In genomic region chr9:99162759-99163364, GRCh38 we compare ENCODE assay signal across 8 cellular contexts. TPM values are rescaled to one million over a fixed set of nuclear protein-coding genes. Genes with fewer than 3 reads are reported as not detected.
DNase-seq lines count a peak whose midpoint lies in the region; ATAC-seq, FAIRE-seq and TF ChIP-seq lines count a peak whose summit lies in the region.

No MANE protein-coding gene starts in this region.

- H3K27me3 ChIP-seq in Karpas-422 (ENCODE audit: low read length) (no peaks in the 10 kb centered on the region), spleen (replicated peaks in 1 of 7) (no peaks in the 10 kb centered on the region)

- H3K9me2 ChIP-seq in Karpas-422 (replicated peaks; ENCODE audit: insufficient read depth, low read length) = no peaks in the 10 kb centered on the region

- peaks cover 2% of the 10 kb centered on the region; the same call in 1 of the 2 replicates for H3K4me1 ChIP-seq in Karpas-422 (ENCODE audit: low read length)
- peaks cover 0 to 19% (median 1%) of the 10 kb centered on the region in 6 donors for H3K4me1 ChIP-seq in spleen

- H3K4me2 ChIP-seq in Karpas-422 (ENCODE audit: low read depth, low read length, poor library complexity, severe bottlenecking) = peak overlapping the region; percentile 3

- H3K4me3 ChIP-seq in Karpas-422 (ENCODE audit: low read length) (no peak overlapping the region), spleen (no peak overlapping the region)

- H3K9me3 ChIP-seq in Karpas-422 (ENCODE audit: low read length) (no peaks in the 10 kb centered on the region), spleen (no peaks in the 10 kb centered on the region)

- no peak overlapping the region for H3K27ac ChIP-seq in Karpas-422 (ENCODE audit: low read length)
- no peak overlapping the region for H3K27ac ChIP-seq in spleen

- no peak for TF ChIP-seq POLR2A in spleen (IDR thresholded peaks at IDR 0.05)

- DNase-seq in NOMO-1 (lab: John Stamatoyannopoulos, UW; ENCODE audit: unreplicated experiment in 2 of 2) = peak; percentile 13 to 37
- DNase-seq in NOMO-1 treated with dmso at 0.1 percent for 144 hours (lab: John Stamatoyannopoulos, UW; ENCODE audit: unreplicated experiment) = no peak
- peak; percentile 71 for DNase-seq in Karpas-422
- DNase-seq in frontal cortex (ENCODE audit: low spot score in 2 of 2) = peak in 1 of 2 donors; percentile 26
- no peak for DNase-seq in spleen
- DNase-seq in ureter (ENCODE audit: low spot score) = no peak

- no peak overlapping the region for H3K9ac ChIP-seq in Karpas-422 (ENCODE audit: low read length)

- H3K36me3 ChIP-seq in Karpas-422 (ENCODE audit: insufficient read depth, low read length) (no peaks in the 10 kb centered on the region), spleen (no peaks in the 10 kb centered on the region)

- no peaks in the 10 kb centered on the region for H4K20me1 ChIP-seq in Karpas-422 (ENCODE audit: insufficient read depth, low read depth, low read length)

- ATAC-seq in SK-N-SH treated with all-trans-retinoic acid at 6 μM for 48 hours (peak; percentile 73), HG02623 (IDR thresholded peaks at IDR 0.05; ENCODE audit: unreplicated experiment) (no peak)

- intact Hi-C loops in spleen (cut with DNase I; ENCODE audit: low total_unique reads) = no loop called here

- peak; percentile 88 for FAIRE-seq in frontal cortex (lab: Jason Lieb, UNC)

- 32 to 35% (median 34%) methylated on average over 3 of the region's 3 CpGs for WGBS in spleen, 5 donors

- no peak overlapping the region for H2AFZ ChIP-seq in Karpas-422 (ENCODE audit: low read length)

- H3K79me2 ChIP-seq in Karpas-422 (ENCODE audit: low read length) = no peaks in the 10 kb centered on the region

- peak in 9 of 11 experiments; percentile 20 to 61 (median 54) for TF ChIP-seq CTCF in spleen (IDR thresholded peaks at IDR 0.05 in 8 of 11, conservative IDR thresholded peaks at IDR 0.05 in 3 of 11)

TF ChIP-seq in SK-N-SH treated with all-trans-retinoic acid at 6 μM for 48 hours, 23 proteins besides CTCF, POLR2A, EP300 and RAD21:
- TF ChIP-seq ZNF70 (CRISPR knock-in tag; IDR thresholded peaks at IDR 0.05) (no peak), ISL1 (CRISPR knock-in tag; IDR thresholded peaks at IDR 0.05) (no peak), OSR1 (CRISPR knock-in tag; IDR thresholded peaks at IDR 0.05) (no peak), ZNF8 (CRISPR knock-in tag; IDR thresholded peaks at IDR 0.05) (no peak), BACH2 (CRISPR knock-in tag; IDR thresholded peaks at IDR 0.05; ENCODE audit: borderline replicate concordance) (no peak), ZNF565 (CRISPR knock-in tag; conservative IDR thresholded peaks at IDR 0.05; ENCODE audit: low read depth) (no peak), TOX (CRISPR knock-in tag; IDR thresholded peaks at IDR 0.05; ENCODE audit: borderline replicate concordance) (no peak), PPARA (CRISPR knock-in tag; IDR thresholded peaks at IDR 0.05; ENCODE audit: borderline replicate concordance) (no peak), CSDC2 (CRISPR knock-in tag; IDR thresholded peaks at IDR 0.05) (no peak), TCF4 (CRISPR knock-in tag; IDR thresholded peaks at IDR 0.05; ENCODE audit: borderline replicate concordance) (no peak), ESRRG (CRISPR knock-in tag; IDR thresholded peaks at IDR 0.05) (no peak)
- TF ChIP-seq, protein P1, sequence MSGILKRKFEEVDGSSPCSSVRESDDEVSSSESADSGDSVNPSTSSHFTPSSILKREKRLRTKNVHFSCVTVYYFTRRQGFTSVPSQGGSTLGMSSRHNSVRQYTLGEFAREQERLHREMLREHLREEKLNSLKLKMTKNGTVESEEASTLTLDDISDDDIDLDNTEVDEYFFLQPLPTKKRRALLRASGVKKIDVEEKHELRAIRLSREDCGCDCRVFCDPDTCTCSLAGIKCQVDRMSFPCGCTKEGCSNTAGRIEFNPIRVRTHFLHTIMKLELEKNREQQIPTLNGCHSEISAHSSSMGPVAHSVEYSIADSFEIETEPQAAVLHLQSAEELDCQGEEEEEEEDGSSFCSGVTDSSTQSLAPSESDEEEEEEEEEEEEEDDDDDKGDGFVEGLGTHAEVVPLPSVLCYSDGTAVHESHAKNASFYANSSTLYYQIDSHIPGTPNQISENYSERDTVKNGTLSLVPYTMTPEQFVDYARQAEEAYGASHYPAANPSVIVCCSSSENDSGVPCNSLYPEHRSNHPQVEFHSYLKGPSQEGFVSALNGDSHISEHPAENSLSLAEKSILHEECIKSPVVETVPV (CRISPR knock-in tag; IDR thresholded peaks at IDR 0.05) = no peak
- TF ChIP-seq, protein P2, sequence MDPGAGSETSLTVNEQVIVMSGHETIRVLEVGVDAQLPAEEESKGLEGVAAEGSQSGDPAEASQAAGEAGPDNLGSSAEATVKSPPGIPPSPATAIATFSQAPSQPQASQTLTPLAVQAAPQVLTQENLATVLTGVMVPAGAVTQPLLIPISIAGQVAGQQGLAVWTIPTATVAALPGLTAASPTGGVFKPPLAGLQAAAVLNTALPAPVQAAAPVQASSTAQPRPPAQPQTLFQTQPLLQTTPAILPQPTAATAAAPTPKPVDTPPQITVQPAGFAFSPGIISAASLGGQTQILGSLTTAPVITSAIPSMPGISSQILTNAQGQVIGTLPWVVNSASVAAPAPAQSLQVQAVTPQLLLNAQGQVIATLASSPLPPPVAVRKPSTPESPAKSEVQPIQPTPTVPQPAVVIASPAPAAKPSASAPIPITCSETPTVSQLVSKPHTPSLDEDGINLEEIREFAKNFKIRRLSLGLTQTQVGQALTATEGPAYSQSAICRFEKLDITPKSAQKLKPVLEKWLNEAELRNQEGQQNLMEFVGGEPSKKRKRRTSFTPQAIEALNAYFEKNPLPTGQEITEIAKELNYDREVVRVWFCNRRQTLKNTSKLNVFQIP (CRISPR knock-in tag; IDR thresholded peaks at IDR 0.05; ENCODE audit: borderline replicate concordance, low read depth) = no peak
- TF ChIP-seq, protein P3, sequence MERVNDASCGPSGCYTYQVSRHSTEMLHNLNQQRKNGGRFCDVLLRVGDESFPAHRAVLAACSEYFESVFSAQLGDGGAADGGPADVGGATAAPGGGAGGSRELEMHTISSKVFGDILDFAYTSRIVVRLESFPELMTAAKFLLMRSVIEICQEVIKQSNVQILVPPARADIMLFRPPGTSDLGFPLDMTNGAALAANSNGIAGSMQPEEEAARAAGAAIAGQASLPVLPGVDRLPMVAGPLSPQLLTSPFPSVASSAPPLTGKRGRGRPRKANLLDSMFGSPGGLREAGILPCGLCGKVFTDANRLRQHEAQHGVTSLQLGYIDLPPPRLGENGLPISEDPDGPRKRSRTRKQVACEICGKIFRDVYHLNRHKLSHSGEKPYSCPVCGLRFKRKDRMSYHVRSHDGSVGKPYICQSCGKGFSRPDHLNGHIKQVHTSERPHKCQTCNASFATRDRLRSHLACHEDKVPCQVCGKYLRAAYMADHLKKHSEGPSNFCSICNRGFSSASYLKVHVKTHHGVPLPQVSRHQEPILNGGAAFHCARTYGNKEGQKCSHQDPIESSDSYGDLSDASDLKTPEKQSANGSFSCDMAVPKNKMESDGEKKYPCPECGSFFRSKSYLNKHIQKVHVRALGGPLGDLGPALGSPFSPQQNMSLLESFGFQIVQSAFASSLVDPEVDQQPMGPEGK (CRISPR knock-in tag; IDR thresholded peaks at IDR 0.05; ENCODE audit: borderline replicate concordance) = no peak
TF ChIP-seq in SK-N-SH treated with all-trans-retinoic acid at 6 μM for 48 hours: peak in this region for 0.

RNA-seq across cellular contexts. Expression of gene TGFBR1, which starts 57.9 kb away (rescaled TPM):
- 7.2 and 17.9 TPM in 2 replicates for total RNA-seq in Karpas-422 (2014; rRNA removed; shearing (Covaris generic); ENCODE audit: low replicate concordance)
- total RNA-seq in frontal cortex (75.8 TPM), spleen (10 to 100 TPM; 33.5 to 60.8 (median 55.8) TPM), ureter (44.7 TPM)
- 10 to 100 TPM in 2 of 3 donors, 1 to 10 TPM in 1; 8.9 to 12.8 (median 10.1) TPM for polyA plus RNA-seq in spleen

RNA-seq across cellular contexts. Expression of gene ALG2, which starts 58.9 kb away (rescaled TPM):
- 19.9 and 24.1 TPM in 2 replicates for total RNA-seq in Karpas-422 (2014; rRNA removed; shearing (Covaris generic); ENCODE audit: low replicate concordance)
- total RNA-seq in frontal cortex (29.3 TPM), spleen (10 to 100 TPM; 24.6 to 39.5 (median 27.2) TPM), ureter (46.5 TPM)
- 10 to 100 TPM; 15.4 to 17.7 (median 16.9) TPM for polyA plus RNA-seq in spleen

RNA-seq across cellular contexts. Expression of gene SEC61B, which starts 59.2 kb away (rescaled TPM):
- total RNA-seq in Karpas-422 (2014; rRNA removed; shearing (Covaris generic); ENCODE audit: low replicate concordance) = 81.1 and 110 TPM in 2 replicates
- total RNA-seq in frontal cortex (40.4 TPM), spleen (100 to 1,000 TPM in 1 of 7 donors, 10 to 100 TPM in 6; 70.4 to 147 (median 86.9) TPM), ureter (75.1 TPM)
- 100 to 1,000 TPM; 175 to 244 (median 244) TPM for polyA plus RNA-seq in spleen

Comparison
In these comparisons a context has a peak if more than half of its experiments do, and no peak if none do; other contexts are left out.
1. DNase-seq: peak in NOMO-1 (2 of 2) and Karpas-422 (single experiment); none in NOMO-1 treated with dmso at 0.1 percent for 144 hours (single experiment), spleen (single experiment) and ureter (single experiment).